Comparison of ENCODE assay signal across 8 cellular contexts in the genomic region with DNA sequence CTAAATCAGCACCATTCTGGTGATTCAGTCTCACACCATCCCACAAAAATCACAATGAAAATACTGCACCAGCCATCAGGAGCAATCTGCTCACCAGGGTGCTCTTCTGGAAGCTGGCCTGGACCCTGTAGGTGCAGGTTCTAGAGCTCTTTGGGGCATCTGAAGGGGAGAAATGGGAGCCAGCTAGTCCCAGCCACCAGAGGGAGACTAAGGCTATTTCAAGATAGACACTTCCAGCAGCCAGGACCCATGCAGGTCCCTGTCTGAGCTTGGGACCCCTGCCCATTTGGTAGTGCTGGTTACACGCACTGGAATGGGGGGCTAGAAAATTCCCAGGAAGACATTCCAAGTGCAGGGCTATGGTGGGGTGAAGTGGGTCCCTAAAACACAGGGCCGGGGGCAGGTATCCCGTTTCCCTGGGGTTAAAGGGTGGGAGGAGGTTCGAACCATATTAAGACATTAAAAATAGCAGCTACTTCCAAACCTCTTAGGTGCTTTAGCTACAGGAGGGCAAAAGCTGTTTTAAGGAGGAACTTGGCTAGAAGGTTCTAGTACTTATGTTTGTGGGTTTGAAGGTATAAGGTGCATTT.
DNase-seq lines count a peak whose midpoint lies in the region; ATAC-seq and TF ChIP-seq lines count a peak whose summit lies in the region.

No MANE protein-coding gene starts in this region.

- no peak overlapping the region for H3K4me3 Mint-ChIP-seq in CD4-positive, alpha-beta T cell
- H3K4me3 Mint-ChIP-seq in mesothelial cell of epicardium: no peak overlapping the region

- no peak overlapping the region for H3K27ac ChIP-seq in CD4-positive, alpha-beta T cell (ENCODE audit: low read depth, low read length)
- H3K27ac ChIP-seq in GM23248: no peak overlapping the region

- 84 to 86% methylated on average over 4 of the region's 4 CpGs for WGBS in GM23248 (ENCODE audit: low coverage in 1 of 2, low lambda C conversion rate in 2 of 2, missing lambda C conversion rate in 2 of 2), 2 experiments

- H3F3A ChIP-seq in GM23248 (ENCODE audit: insufficient read depth): peaks cover 16% of the 10 kb centered on the region

- no peak overlapping the region for H2AFZ ChIP-seq in GM23248

- DNase-seq in CD4-positive, alpha-beta T cell: peak in 6 of 10 experiments; percentile 13 to 41 (median 21)
- DNase-seq in GM23248 (peak; percentile 61), SHP77 treated with DMSO at 0.1 percent for 48 hours (lab: John Stamatoyannopoulos, UW) (peak; percentile 15), choroid plexus epithelial cell (ENCODE audit: low read depth) (peak; percentile 72), mesothelial cell of epicardium (ENCODE audit: low spot score in 2 of 2, unreplicated experiment in 2 of 2) (no peak), NCI-H748 (lab: John Stamatoyannopoulos, UW; ENCODE audit: unreplicated experiment) (no peak), NCI-H748 treated with DMSO at 0.1 percent for 48 hours (lab: John Stamatoyannopoulos, UW) (no peak)

- no peaks in the 10 kb centered on the region for H3K9me2 ChIP-seq in GM23248 (ENCODE audit: insufficient read depth)

- intact Hi-C loops in CD4-positive, alpha-beta T cell (cut with DNase I, micrococcal nuclease): loop anchor here (1.0 to 5.0 kb wide), 3 partner anchors 36 to 209 kb away; partner anchors contain the start of gene NFATC2 (in 1 of the 2)

- H4K20me1 ChIP-seq in GM23248 (ENCODE audit: insufficient read depth): no peaks in the 10 kb centered on the region

- H3K27me3 Mint-ChIP-seq in CD4-positive, alpha-beta T cell: no peaks in the 10 kb centered on the region
- H3K27me3 Mint-ChIP-seq in mesothelial cell of epicardium (ENCODE audit: low read depth): no peaks in the 10 kb centered on the region

- peak; percentile 57 for TF ChIP-seq CTCF in CD4-positive, alpha-beta T cell (IDR thresholded peaks at IDR 0.05)
- TF ChIP-seq CTCF in choroid plexus epithelial cell (conservative IDR thresholded peaks at IDR 0.05; ENCODE audit: low read depth, low read length) (peak; percentile 88), mesothelial cell of epicardium (IDR thresholded peaks at IDR 0.05; ENCODE audit: unreplicated experiment) (peak; percentile 38)

- H3K27me3 ChIP-seq in CD4-positive, alpha-beta T cell (ENCODE audit: control insufficient read depth, insufficient read depth, low read length): no peaks in the 10 kb centered on the region
- H3K27me3 ChIP-seq in GM23248 (replicated peaks; ENCODE audit: insufficient read depth): no peaks in the 10 kb centered on the region

- H3K27ac Mint-ChIP-seq in CD4-positive, alpha-beta T cell: peak overlapping the region; percentile 34
- H3K27ac Mint-ChIP-seq in mesothelial cell of epicardium: no peak overlapping the region

- H3K4me2 ChIP-seq in GM23248 (ENCODE audit: unreplicated experiment): no peak overlapping the region

- CTCF ChIA-PET in CD4-positive, alpha-beta T cell (lab: Charles Lee): interaction anchor here (0.7 to 2.3 kb wide), 16 partner anchors 10 to 208 kb away, joined by 3 to 15 read pairs (median 5); partner anchors contain the start of gene NFATC2

- H3K4me3 ChIP-seq in GM23248: no peak overlapping the region
- no peak overlapping the region for H3K4me3 ChIP-seq in choroid plexus epithelial cell (ENCODE audit: low read depth, low read length)

- peaks cover 47% of the 10 kb centered on the region for H3K36me3 Mint-ChIP-seq in CD4-positive, alpha-beta T cell (ENCODE audit: low read depth)
- no peaks in the 10 kb centered on the region for H3K36me3 Mint-ChIP-seq in mesothelial cell of epicardium

- H3K4me1 ChIP-seq in GM23248 (ENCODE audit: insufficient read depth): peaks cover 32% of the 10 kb centered on the region

- peaks cover 22% of the 10 kb centered on the region for H3K4me1 Mint-ChIP-seq in CD4-positive, alpha-beta T cell (ENCODE audit: low read depth)
- H3K4me1 Mint-ChIP-seq in mesothelial cell of epicardium: peaks cover 15% of the 10 kb centered on the region

- no peak overlapping the region for H3K9ac ChIP-seq in GM23248

- in situ Hi-C loops in GM23248 (cut with MboI): loop anchor here (25.0 kb wide), 1 partner anchor 701 kb away; no protein-coding TSS in a partner anchor

- POLR2A ChIA-PET in CD4-positive, alpha-beta T cell (lab: Charles Lee): interaction anchor here (1.0 to 1.7 kb wide), 6 partner anchors 14 to 210 kb away, joined by 3 to 6 read pairs (median 4); partner anchors contain the start of gene NFATC2

- peak; percentile 52 for ATAC-seq in CD4-positive, alpha-beta T cell (ENCODE audit: poor library complexity)
- no peak for ATAC-seq in HG03439 (IDR thresholded peaks at IDR 0.05; ENCODE audit: unreplicated experiment)

- no peaks in the 10 kb centered on the region for H3K9me3 Mint-ChIP-seq in CD4-positive, alpha-beta T cell
- H3K9me3 Mint-ChIP-seq in mesothelial cell of epicardium: no peaks in the 10 kb centered on the region

- no peaks in the 10 kb centered on the region for H3K9me3 ChIP-seq in CD4-positive, alpha-beta T cell (ENCODE audit: control insufficient read depth, low read length)
- H3K9me3 ChIP-seq in GM23248 (ENCODE audit: low read depth): no peaks in the 10 kb centered on the region

- H3K79me2 ChIP-seq in GM23248 (ENCODE audit: insufficient read depth): no peaks in the 10 kb centered on the region

- H3K36me3 ChIP-seq in GM23248 (ENCODE audit: low read depth): no peaks in the 10 kb centered on the region

Comparison
In these comparisons a context has a peak if more than half of its experiments do, and no peak if none do; other contexts are left out.
1. DNase-seq: peak in CD4-positive, alpha-beta T cell (6 of 10), GM23248 (single experiment), SHP77 treated with DMSO at 0.1 percent for 48 hours (single experiment) and choroid plexus epithelial cell (single experiment); none in mesothelial cell of epicardium (0 of 2), NCI-H748 (single experiment) and NCI-H748 treated with DMSO at 0.1 percent for 48 hours (single experiment).
2. CTCF ChIP-seq: peak in every context shown above with its lines; median percentile 88 in choroid plexus epithelial cell; 57 in CD4-positive, alpha-beta T cell; 38 in mesothelial cell of epicardium.